Comparison of ENCODE assay signal across 26 cellular contexts in the genomic region with DNA sequence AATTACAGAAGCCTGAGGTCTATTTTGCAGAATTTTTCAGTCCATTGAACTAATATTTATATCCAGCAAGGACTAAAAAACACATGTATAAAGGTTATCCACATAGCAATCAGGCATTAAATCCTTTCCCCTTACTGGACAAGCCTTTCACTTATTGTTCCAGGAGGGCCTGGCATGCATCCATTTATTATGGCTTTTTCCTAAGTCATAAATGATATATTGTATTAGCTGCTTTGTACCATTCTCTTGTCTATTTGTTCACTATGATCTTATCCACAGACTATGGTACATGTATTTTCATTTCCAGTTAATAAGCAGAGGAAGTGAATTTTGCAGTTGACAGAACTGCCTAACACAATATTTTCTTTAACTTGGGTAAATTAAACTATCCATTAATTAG.
"Had no signal": no experiment of that assay in that cellular context is flagged by ENCODE, and none has a peak within 500 bp of the region (broad histone marks: within the 10 kb centered on the region; RNA-seq: fewer than 3 reads in every experiment).

No MANE protein-coding gene starts in this region.

- H3K9me3 ChIP-seq: gastroesophageal sphincter, left ventricle myocardium inferior, lower lobe of right lung, prostate gland, sigmoid colon, suprapubic skin, transverse colon, upper lobe of right lung, vagina had no signal

- H3K27ac ChIP-seq: coronary artery, epithelial cell of prostate, gastroesophageal sphincter, heart right ventricle, left ventricle myocardium inferior, lower lobe of right lung, prostate gland, sigmoid colon, suprapubic skin, transverse colon, upper lobe of right lung, vagina had no signal

- H3K4me1 Mint-ChIP-seq: naive thymus-derived CD8-positive, alpha-beta T cell; stimulated activated effector memory CD8-positive, alpha-beta T cell treated with anti-CD3 and anti-CD28 coated beads, Interleukin-12 subunit alpha, Interleukin-12 subunit beta, amount 100 ng/mL, for 72 hours had no signal

- H3K4me3 Mint-ChIP-seq: effector memory CD8-positive, alpha-beta T cell; naive thymus-derived CD8-positive, alpha-beta T cell; nephron progenitor cell; stimulated activated effector memory CD8-positive, alpha-beta T cell treated with anti-CD3 and anti-CD28 coated beads, Interleukin-12 subunit alpha, Interleukin-12 subunit beta, amount 100 ng/mL, for 72 hours had no signal

- H3K4me3 ChIP-seq: coronary artery, gastroesophageal sphincter, heart right ventricle, left ventricle myocardium inferior, lower lobe of right lung, prostate gland, sigmoid colon, suprapubic skin, transverse colon, upper lobe of right lung, vagina had no signal

- H3K36me3 Mint-ChIP-seq: naive thymus-derived CD8-positive, alpha-beta T cell; stimulated activated effector memory CD8-positive, alpha-beta T cell treated with anti-CD3 and anti-CD28 coated beads, Interleukin-12 subunit alpha, Interleukin-12 subunit beta, amount 100 ng/mL, for 72 hours had no signal

- H3K4me1 ChIP-seq: gastroesophageal sphincter, heart right ventricle, left ventricle myocardium inferior, lower lobe of right lung, prostate gland, sigmoid colon, suprapubic skin, transverse colon, upper lobe of right lung, vagina had no signal

- ATAC-seq: effector memory CD8-positive, alpha-beta T cell; esophagus mucosa; gastroesophageal sphincter; heart right ventricle; left cardiac atrium; lower lobe of right lung; naive thymus-derived CD8-positive, alpha-beta T cell; right cardiac atrium; stimulated activated effector memory CD8-positive, alpha-beta T cell treated with anti-CD3 and anti-CD28 coated beads, Interleukin-12 subunit alpha, Interleukin-12 subunit beta, amount 100 ng/mL, for 72 hours; stimulated activated naive CD8-positive, alpha-beta T cell treated with anti-CD3 and anti-CD28 coated beads, Interleukin-15, Interleukin-2, amounts not matched to agents 100 U/mL and 50 U/mL, for 24 hours; upper lobe of right lung had no signal

- H3K27ac Mint-ChIP-seq: effector memory CD8-positive, alpha-beta T cell; naive thymus-derived CD8-positive, alpha-beta T cell; stimulated activated effector memory CD8-positive, alpha-beta T cell treated with anti-CD3 and anti-CD28 coated beads, Interleukin-12 subunit alpha, Interleukin-12 subunit beta, amount 100 ng/mL, for 72 hours had no signal

- H3K36me3 ChIP-seq: gastroesophageal sphincter, heart right ventricle, left ventricle myocardium inferior, lower lobe of right lung, prostate gland, sigmoid colon, suprapubic skin, transverse colon, upper lobe of right lung, vagina had no signal

- DNase-seq: dermis blood vessel endothelial cell; effector memory CD8-positive, alpha-beta T cell; foreskin fibroblast; heart right ventricle; hippocampal formation; left cardiac atrium; left ventricle myocardium inferior; lower lobe of right lung; naive thymus-derived CD8-positive, alpha-beta T cell; nephron progenitor cell; nucleus accumbens; right cardiac atrium; sigmoid colon; stimulated activated CD4-positive, alpha-beta T cell treated with anti-CD3 and anti-CD28 coated beads, Interleukin-2, amount 100 ng/mL, for 24 hours; stimulated activated CD4-positive, alpha-beta T cell treated with anti-CD3 and anti-CD28 coated beads, Interleukin-4, amount 100 ng/mL, for 24 hours; stimulated activated naive CD8-positive, alpha-beta T cell treated with anti-CD3 and anti-CD28 coated beads, Interleukin-15, Interleukin-2, amounts not matched to agents 100 U/mL and 50 U/mL, for 24 hours; transverse colon; upper lobe of right lung had no signal

- H3K27me3 ChIP-seq: gastroesophageal sphincter, heart right ventricle, sigmoid colon, suprapubic skin, transverse colon, vagina had no signal

- H3K9me3 Mint-ChIP-seq: effector memory CD8-positive, alpha-beta T cell; naive thymus-derived CD8-positive, alpha-beta T cell; stimulated activated effector memory CD8-positive, alpha-beta T cell treated with anti-CD3 and anti-CD28 coated beads, Interleukin-12 subunit alpha, Interleukin-12 subunit beta, amount 100 ng/mL, for 72 hours had no signal
